33 cellular contexts compared by ENCODE assay signal in genomic region chr1:162232034-162232433, GRCh38.
"Had no signal": no experiment of that assay in that cellular context is flagged by ENCODE, and none has a peak within 500 bp of the region (broad histone marks: within the 10 kb centered on the region; RNA-seq: fewer than 3 reads in every experiment).

No MANE protein-coding gene starts in this region.

- ATAC-seq: activated CD8-positive, alpha-beta T cell treated with anti-CD3 and anti-CD28 coated beads for 36 hours; activated T-cell treated with anti-CD3 and anti-CD28 coated beads, Interleukin-2, amount 50 U/mL, for 72 hours; activated T-helper 17 cell treated with anti-CD3 and anti-CD28 coated beads, Interleukin-2, amount 50 U/mL, for 72 hours; PC-3; Right ventricle myocardium inferior had no signal

- H3K9ac ChIP-seq: KMS-11 had no signal

- DNase-seq: activated CD4-positive, alpha-beta T cell treated with anti-CD3 and anti-CD28 coated beads for 1 hour; activated CD4-positive, alpha-beta T cell treated with anti-CD3 and anti-CD28 coated beads for 48 hours; activated CD4-positive, CD25-positive, alpha-beta regulatory T cell; activated CD8-positive, alpha-beta T cell treated with anti-CD3 and anti-CD28 coated beads for 36 hours; activated effector memory CD4-positive, alpha-beta T cell treated with anti-CD3 and anti-CD28 coated beads, Interleukin-2, amount 50 U/mL, for 16 hours; activated naive CD4-positive, alpha-beta T cell; activated naive CD4-positive, alpha-beta T cell treated with anti-CD3 and anti-CD28 coated beads, Interleukin-2, amount 50 U/mL, for 16 hours; activated naive CD8-positive, alpha-beta T cell treated with anti-CD3 and anti-CD28 coated beads for 36 hours; activated T-cell treated with anti-CD3 and anti-CD28 coated beads, Interleukin-2, amount 50 U/mL, for 1 hour; activated T-cell treated with anti-CD3 and anti-CD28 coated beads, Interleukin-2, amount 50 U/mL, for 72 hours; amniotic stem cell; aorta; brain microvascular endothelial cell; central memory CD4-positive, alpha-beta T cell; NCI-H1092 treated with DMSO at 0.1 percent for 48 hours; NCI-H146; NCI-H187; NCI-H345; NCI-H524 treated with DMSO at 0.1 percent for 48 hours; NCI-H748 treated with DMSO at 0.1 percent for 48 hours; NK-92 treated with Interleukin-12 subunit alpha and Interleukin-12 subunit beta, amount 100 ng/mL, for 24 hours; PC-3; SIG-M5; SW 1271; T-helper 1 cell; T-helper 2 cell; T-helper 9 cell had no signal

- H3K9me3 Mint-ChIP-seq: activated CD8-positive, alpha-beta T cell treated with anti-CD3 and anti-CD28 coated beads for 36 hours; activated naive CD8-positive, alpha-beta T cell treated with anti-CD3 and anti-CD28 coated beads for 36 hours; activated T-cell treated with anti-CD3 and anti-CD28 coated beads, Interleukin-2, amount 50 U/mL, for 72 hours; activated T-helper 17 cell treated with anti-CD3 and anti-CD28 coated beads, Interleukin-2, amount 50 U/mL, for 72 hours had no signal

- FAIRE-seq: RCC 7860 had no signal

- H3K36me3 ChIP-seq: brain microvascular endothelial cell had no signal

- H3K4me3 Mint-ChIP-seq: activated CD8-positive, alpha-beta T cell treated with anti-CD3 and anti-CD28 coated beads for 36 hours; activated naive CD8-positive, alpha-beta T cell treated with anti-CD3 and anti-CD28 coated beads for 36 hours; activated T-cell treated with anti-CD3 and anti-CD28 coated beads, Interleukin-2, amount 50 U/mL, for 72 hours; activated T-helper 17 cell treated with anti-CD3 and anti-CD28 coated beads, Interleukin-2, amount 50 U/mL, for 72 hours had no signal

- H3K4me2 ChIP-seq: KMS-11 had no signal

- H3K27ac ChIP-seq: brain microvascular endothelial cell, KMS-11, RWPE1, VCaP had no signal

- H3K4me1 Mint-ChIP-seq: activated naive CD8-positive, alpha-beta T cell treated with anti-CD3 and anti-CD28 coated beads for 36 hours; activated T-helper 17 cell treated with anti-CD3 and anti-CD28 coated beads, Interleukin-2, amount 50 U/mL, for 72 hours had no signal

- H3K27ac Mint-ChIP-seq: activated CD8-positive, alpha-beta T cell treated with anti-CD3 and anti-CD28 coated beads for 36 hours; activated naive CD8-positive, alpha-beta T cell treated with anti-CD3 and anti-CD28 coated beads for 36 hours; activated T-cell treated with anti-CD3 and anti-CD28 coated beads, Interleukin-2, amount 50 U/mL, for 72 hours; activated T-helper 17 cell treated with anti-CD3 and anti-CD28 coated beads, Interleukin-2, amount 50 U/mL, for 72 hours had no signal

- H3K36me3 Mint-ChIP-seq: activated naive CD8-positive, alpha-beta T cell treated with anti-CD3 and anti-CD28 coated beads for 36 hours had no signal

- H3K27me3 ChIP-seq: brain microvascular endothelial cell had no signal
